ENCODE assay signal across 1 cellular context in the genomic region with DNA sequence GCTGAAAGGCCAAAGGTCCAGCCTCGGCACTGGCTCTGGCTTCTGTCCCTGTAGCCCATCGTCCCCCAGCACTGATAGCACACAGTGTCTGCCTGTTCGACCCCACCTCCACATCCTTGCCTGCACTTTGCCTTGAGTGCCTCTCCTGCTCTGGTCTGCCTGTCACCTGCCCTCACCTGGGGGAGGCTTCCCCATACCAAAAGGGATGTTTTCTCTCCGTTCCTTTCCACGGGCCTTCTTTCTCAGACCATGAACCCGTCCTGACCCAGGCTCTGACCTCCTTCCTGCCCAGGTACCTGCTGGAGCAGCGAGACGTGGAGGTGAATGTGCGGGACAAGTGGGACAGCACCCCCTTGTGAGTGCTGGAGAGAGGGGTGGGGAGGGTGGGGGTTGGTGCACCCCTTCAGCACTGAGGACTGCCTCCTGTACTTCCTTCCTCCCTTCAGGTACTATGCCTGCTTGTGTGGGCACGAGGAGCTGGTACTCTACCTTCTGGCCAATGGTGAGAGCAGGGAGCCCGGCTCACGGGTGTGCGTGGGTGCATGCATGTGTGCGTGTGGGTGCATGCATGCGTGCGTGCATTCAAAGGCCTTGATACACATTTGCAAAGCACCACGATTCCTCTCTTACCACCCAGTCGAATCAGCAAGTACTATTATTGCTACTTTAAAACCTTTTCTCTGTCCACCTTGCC.
TF ChIP-seq lines count a peak whose summit lies in the region.

No MANE protein-coding gene starts in this region.

TF ChIP-seq in IMR-90, 13 proteins besides CTCF, POLR2A, EP300 and RAD21 (continued from another document):
- TF ChIP-seq, protein P1, sequence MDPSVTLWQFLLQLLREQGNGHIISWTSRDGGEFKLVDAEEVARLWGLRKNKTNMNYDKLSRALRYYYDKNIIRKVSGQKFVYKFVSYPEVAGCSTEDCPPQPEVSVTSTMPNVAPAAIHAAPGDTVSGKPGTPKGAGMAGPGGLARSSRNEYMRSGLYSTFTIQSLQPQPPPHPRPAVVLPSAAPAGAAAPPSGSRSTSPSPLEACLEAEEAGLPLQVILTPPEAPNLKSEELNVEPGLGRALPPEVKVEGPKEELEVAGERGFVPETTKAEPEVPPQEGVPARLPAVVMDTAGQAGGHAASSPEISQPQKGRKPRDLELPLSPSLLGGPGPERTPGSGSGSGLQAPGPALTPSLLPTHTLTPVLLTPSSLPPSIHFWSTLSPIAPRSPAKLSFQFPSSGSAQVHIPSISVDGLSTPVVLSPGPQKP (IDR thresholded peaks at IDR 0.05; ENCODE audit: borderline replicate concordance, low read depth, low read length): no peak
- TF ChIP-seq NFE2L2 (IDR thresholded peaks at IDR 0.05; ENCODE audit: low read depth, low read length) (no peak), CEBPB (IDR thresholded peaks at IDR 0.05; ENCODE audit: low read depth, low read length) (no peak), CHD1 (IDR thresholded peaks at IDR 0.05; ENCODE audit: low read depth, low read length) (no peak), MAFK (IDR thresholded peaks at IDR 0.05; ENCODE audit: low read depth, low read length) (no peak), BHLHE40 (IDR thresholded peaks at IDR 0.05; ENCODE audit: low read depth, low read length) (no peak), RCOR1 (IDR thresholded peaks at IDR 0.05; ENCODE audit: insufficient replicate concordance, low read length) (no peak), RFX5 (IDR thresholded peaks at IDR 0.05; ENCODE audit: low read depth, low read length) (no peak), SMC3 (IDR thresholded peaks at IDR 0.05; ENCODE audit: low read depth, low read length) (no peak), FOS (IDR thresholded peaks at IDR 0.05; ENCODE audit: low read depth, low read length) (no peak)
TF ChIP-seq in IMR-90: peak in this region for 0.
